ENCODE assay signal across 20 cellular contexts in genomic region chr2:172848549-172848948, GRCh38.
"Had no signal": no experiment of that assay in that cellular context is flagged by ENCODE, and none has a peak within 500 bp of the region (broad histone marks: within the 10 kb centered on the region; RNA-seq: fewer than 3 reads in every experiment).

No MANE protein-coding gene starts in this region.

- H3K27ac Mint-ChIP-seq: memory B cell; nephron progenitor cell; stimulated activated memory B cell treated with anti-CD40 and anti-IgM and Interleukin-4, amounts not matched to agents 10 μg/mL and 1 μg/mL and 100 μg/mL, for 72 hours; stimulated activated naive CD8-positive, alpha-beta T cell treated with anti-CD3 and anti-CD28 coated beads, Interleukin-15, Interleukin-2, amounts not matched to agents 100 ng/mL and 50 ng/mL, for 24 hours had no signal

- H3K27me3 ChIP-seq: heart left ventricle, spleen, testis, tibial nerve had no signal

- H3K9me3 ChIP-seq: lower lobe of right lung, testis had no signal

- ATAC-seq: esophagus mucosa; heart left ventricle; lower lobe of right lung; sciatic nerve; stimulated activated memory B cell treated with anti-CD40 and anti-IgM and Interleukin-4, amounts not matched to agents 10 μg/mL and 1 μg/mL and 100 μg/mL, for 72 hours had no signal

- H3K27ac ChIP-seq: coronary artery, heart left ventricle, left ventricle myocardium inferior, lower lobe of right lung, spleen, testis, tibial nerve had no signal

- H3K36me3 ChIP-seq: heart left ventricle, left ventricle myocardium inferior, lower lobe of right lung, spleen, tibial nerve had no signal

- DNase-seq: effector CD4-positive, alpha-beta T cell; heart left ventricle; hypothalamus; kidney glomerular epithelial cell; left ventricle myocardium inferior; lower lobe of right lung; midbrain; nephron progenitor cell; spleen; stimulated activated CD4-positive, alpha-beta T cell treated with anti-CD3 and anti-CD28 coated beads, Interleukin-15, amount 100 ng/mL, for 24 hours; stimulated activated CD4-positive, alpha-beta T cell treated with anti-CD3 and anti-CD28 coated beads, Interleukin-1b, Interleukin-23, amount 100 ng/mL, for 48 hours; stimulated activated CD4-positive, alpha-beta T cell treated with anti-CD3 and anti-CD28 coated beads, Interleukin-4, amount 100 ng/mL, for 24 hours; testis had no signal

- H3K4me1 Mint-ChIP-seq: memory B cell; stimulated activated memory B cell treated with anti-CD40 and anti-IgM and Interleukin-4, amounts not matched to agents 10 μg/mL and 1 μg/mL and 100 μg/mL, for 72 hours had no signal

- H3K36me3 Mint-ChIP-seq: memory B cell; stimulated activated memory B cell treated with anti-CD40 and anti-IgM and Interleukin-4, amounts not matched to agents 10 μg/mL and 1 μg/mL and 100 μg/mL, for 72 hours had no signal

- H3K4me3 ChIP-seq: coronary artery, heart left ventricle, left ventricle myocardium inferior, lower lobe of right lung, spleen, testis, tibial nerve had no signal

- H3K4me1 ChIP-seq: lower lobe of right lung, spleen, testis had no signal

- H3K27me3 Mint-ChIP-seq: stimulated activated memory B cell treated with anti-CD40 and anti-IgM and Interleukin-4, amounts not matched to agents 10 μg/mL and 1 μg/mL and 100 μg/mL, for 72 hours; stimulated activated naive CD8-positive, alpha-beta T cell treated with anti-CD3 and anti-CD28 coated beads, Interleukin-15, Interleukin-2, amounts not matched to agents 100 ng/mL and 50 ng/mL, for 24 hours had no signal

- H3K4me3 Mint-ChIP-seq: memory B cell; nephron progenitor cell; stimulated activated memory B cell treated with anti-CD40 and anti-IgM and Interleukin-4, amounts not matched to agents 10 μg/mL and 1 μg/mL and 100 μg/mL, for 72 hours; stimulated activated naive CD8-positive, alpha-beta T cell treated with anti-CD3 and anti-CD28 coated beads, Interleukin-15, Interleukin-2, amounts not matched to agents 100 ng/mL and 50 ng/mL, for 24 hours had no signal
